Comparison of ENCODE assay signal across 8 cellular contexts in the genomic region with DNA sequence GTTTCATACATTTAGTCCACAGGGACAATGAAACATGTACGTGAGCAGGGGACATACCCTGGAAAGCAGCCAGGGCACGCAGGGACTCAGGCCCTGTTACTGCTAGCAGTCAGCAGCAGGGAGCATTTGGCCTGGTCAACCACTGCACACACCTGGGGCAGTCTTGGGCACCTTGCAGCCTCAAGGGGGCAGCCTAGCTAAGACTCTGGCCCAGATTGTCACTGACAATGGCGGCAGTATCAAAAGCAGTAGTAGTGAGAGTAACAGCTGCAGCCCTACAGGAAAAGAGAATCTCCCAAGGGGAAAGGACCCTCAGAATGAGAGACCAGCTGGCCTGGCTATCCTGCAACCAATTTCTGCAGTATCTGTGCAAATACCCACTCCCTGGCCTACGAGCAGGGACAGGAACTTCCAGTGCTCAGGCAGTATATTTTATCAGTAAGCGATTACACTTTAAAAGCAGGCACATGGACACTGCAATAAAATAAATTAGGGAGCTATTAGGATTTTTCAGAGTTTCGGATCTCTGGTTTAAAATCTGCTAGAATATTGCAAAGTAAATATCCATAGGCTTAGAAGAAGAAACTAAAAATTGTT.
DNase-seq lines count a peak whose midpoint lies in the region; ATAC-seq and TF ChIP-seq lines count a peak whose summit lies in the region.

No MANE protein-coding gene starts in this region.

- H3K36me3 ChIP-seq in Peyer's patch (no peaks in the 10 kb centered on the region), prostate gland (no peaks in the 10 kb centered on the region)

- H3K4me1 ChIP-seq in Peyer's patch (no peaks in the 10 kb centered on the region), prostate gland (replicated peaks) (no peaks in the 10 kb centered on the region)

- TF ChIP-seq CTCF in Peyer's patch (IDR thresholded peaks at IDR 0.05) (peak in 4 of 6 experiments; percentile 53 to 69 (median 56)), prostate gland (IDR thresholded peaks at IDR 0.05) (peak; percentile 25 to 57 (median 53))

- H3K9me3 Mint-ChIP-seq in activated T-helper 2 cell treated with anti-CD3 and anti-CD28 coated beads, Interferon-gamma antibody, Interleukin-2, Interleukin-4, amounts not matched to agents 10 μg/mL and 5 μg/mL and 100 μg/mL, durations not matched to agents 14 hours and 24 hours and 36 hours, result no peaks in the 10 kb centered on the region

- peak; percentile 99 for ATAC-seq in GM21390 (IDR thresholded peaks at IDR 0.05; ENCODE audit: unreplicated experiment)
- ATAC-seq in HG03575 (IDR thresholded peaks at IDR 0.05; ENCODE audit: extremely low read depth, insufficient number of reproducible peaks, low FRiP score, unreplicated experiment), result peak; percentile 90
- peak; percentile 92 for ATAC-seq in Right ventricle myocardium inferior

- H3K27me3 ChIP-seq in Peyer's patch (no peaks in the 10 kb centered on the region), prostate gland (replicated peaks; ENCODE audit: insufficient read depth) (no peaks in the 10 kb centered on the region)

- H3K4me1 Mint-ChIP-seq in activated T-helper 2 cell treated with anti-CD3 and anti-CD28 coated beads, Interferon-gamma antibody, Interleukin-2, Interleukin-4, amounts not matched to agents 10 μg/mL and 5 μg/mL and 100 μg/mL, durations not matched to agents 14 hours and 24 hours and 36 hours (ENCODE audit: low read depth), result no peaks in the 10 kb centered on the region

- H3K4me3 ChIP-seq in Peyer's patch (no peak overlapping the region), prostate gland (no peak overlapping the region)

- 39% methylated on average over 6 of the region's 6 CpGs for WGBS in prostate gland

- no peak overlapping the region for H3K27ac ChIP-seq in Peyer's patch
- H3K27ac ChIP-seq in prostate gland, result no peak overlapping the region

- H3K9me3 ChIP-seq in Peyer's patch, result no peaks in the 10 kb centered on the region
- no peaks in the 10 kb centered on the region for H3K9me3 ChIP-seq in prostate gland

- no peaks in the 10 kb centered on the region for H3K36me3 Mint-ChIP-seq in activated T-helper 2 cell treated with anti-CD3 and anti-CD28 coated beads, Interferon-gamma antibody, Interleukin-2, Interleukin-4, amounts not matched to agents 10 μg/mL and 5 μg/mL and 100 μg/mL, durations not matched to agents 14 hours and 24 hours and 36 hours (ENCODE audit: low read depth)

- no peak overlapping the region for H3K27ac Mint-ChIP-seq in activated T-helper 2 cell treated with anti-CD3 and anti-CD28 coated beads, Interferon-gamma antibody, Interleukin-2, Interleukin-4, amounts not matched to agents 10 μg/mL and 5 μg/mL and 100 μg/mL, durations not matched to agents 14 hours and 24 hours and 36 hours

- H3K27me3 Mint-ChIP-seq in activated T-helper 2 cell treated with anti-CD3 and anti-CD28 coated beads, Interferon-gamma antibody, Interleukin-2, Interleukin-4, amounts not matched to agents 10 μg/mL and 5 μg/mL and 100 μg/mL, durations not matched to agents 14 hours and 24 hours and 36 hours (ENCODE audit: low read depth), result peaks cover 8% of the 10 kb centered on the region

- no peak overlapping the region for H3K4me3 Mint-ChIP-seq in activated T-helper 2 cell treated with anti-CD3 and anti-CD28 coated beads, Interferon-gamma antibody, Interleukin-2, Interleukin-4, amounts not matched to agents 10 μg/mL and 5 μg/mL and 100 μg/mL, durations not matched to agents 14 hours and 24 hours and 36 hours (ENCODE audit: low read depth)

- DNase-seq in DMS153 treated with DMSO at 0.1 percent for 48 hours (lab: John Stamatoyannopoulos, UW; ENCODE audit: unreplicated experiment) (peak; percentile 23), Peyer's patch (peak; percentile 46 to 82 (median 68)), Right ventricle myocardium inferior (ENCODE audit: missing footprints) (peak; percentile 64), prostate gland (ENCODE audit: low spot score) (peak; percentile 44), AG08395 (ENCODE audit: low spot score) (no peak)
- peak; percentile 39 for DNase-seq in activated T-helper 2 cell treated with anti-CD3 and anti-CD28 coated beads, Interferon-gamma antibody, Interleukin-2, Interleukin-4, amounts not matched to agents 10 μg/mL and 5 μg/mL and 100 μg/mL, durations not matched to agents 14 hours and 24 hours and 36 hours (ENCODE audit: low spot score)

- intact Hi-C loops in activated T-helper 2 cell treated with anti-CD3 and anti-CD28 coated beads, Interferon-gamma antibody, Interleukin-2, Interleukin-4, amounts not matched to agents 10 μg/mL and 5 μg/mL and 100 μg/mL, durations not matched to agents 14 hours and 24 hours and 36 hours (cut with micrococcal nuclease), result loop anchor here (1.0 kb wide), 2 partner anchors 228 to 423 kb away; no protein-coding TSS in a partner anchor
- intact Hi-C loops in Right ventricle myocardium inferior (cut with DNase I), result loop anchor here (2.0 to 10.0 kb wide), 2 partner anchors 228 to 752 kb away; no protein-coding TSS in a partner anchor
- intact Hi-C loops in prostate gland (cut with DNase I), result loop anchor here (5.0 to 10.0 kb wide), 2 partner anchors 225 to 418 kb away; no protein-coding TSS in a partner anchor

- no peak for TF ChIP-seq POLR2A in Peyer's patch (IDR thresholded peaks at IDR 0.05)
- TF ChIP-seq POLR2A in prostate gland (IDR thresholded peaks at IDR 0.05), result no peak
